Comparison of ENCODE assay signal across 7 cellular contexts in genomic region chr14:95157987-95158712, GRCh38. TPM values are rescaled to one million over a fixed set of nuclear protein-coding genes. Genes with fewer than 3 reads are reported as not detected.
DNase-seq lines count a peak whose midpoint lies in the region; ATAC-seq and TF ChIP-seq lines count a peak whose summit lies in the region.

No MANE protein-coding gene starts in this region.

- H3K4me3 ChIP-seq in NT2/D1 (ENCODE audit: insufficient read length, low read depth): peak overlapping the region; percentile 76
- H3K4me3 ChIP-seq in muscle layer of colon (ENCODE audit: low read depth in 1 of 2, low read length in 2 of 2): peak overlapping the region; percentile 84 to 92

- H3K36me3 ChIP-seq in NT2/D1 (ENCODE audit: insufficient read depth, insufficient read length, low read length) (peaks cover 4% of the 10 kb centered on the region), muscle layer of colon (ENCODE audit: insufficient read depth, low read length) (no peaks in the 10 kb centered on the region)

- peak; percentile 25; the same call in 1 of the 3 replicates for TF ChIP-seq CTCF in GM12872 (IDR thresholded peaks at IDR 0.05; ENCODE audit: insufficient read depth, low read depth, low read length)

- H3K9me3 ChIP-seq in NT2/D1 (ENCODE audit: insufficient read depth, low read length) (no peaks in the 10 kb centered on the region), muscle layer of colon (ENCODE audit: low read length) (no peaks in the 10 kb centered on the region)

- H3K4me1 ChIP-seq in NT2/D1 (ENCODE audit: insufficient read depth, insufficient read length) (no peaks in the 10 kb centered on the region), muscle layer of colon (ENCODE audit: insufficient read depth, low read length) (peaks cover 32% of the 10 kb centered on the region)

- H3K27me3 ChIP-seq in NT2/D1 (ENCODE audit: insufficient read depth, insufficient read length) (no peaks in the 10 kb centered on the region), muscle layer of colon (ENCODE audit: control insufficient read depth in 1 of 2, insufficient read depth in 2 of 2, low read length in 2 of 2) (no peaks in the 10 kb centered on the region)

- ATAC-seq in GM21723 (IDR thresholded peaks at IDR 0.05; ENCODE audit: unreplicated experiment): peak; percentile 27

- DNase-seq in NT2/D1 (ENCODE audit: low read depth, low spot score) (no peak), cerebellum (ENCODE audit: low spot score) (peak; percentile 32), HCEC 1CT (no peak), dermis blood vessel endothelial cell (no peak)

- H3K9ac ChIP-seq in NT2/D1 (ENCODE audit: insufficient read length, low read depth) (peak overlapping the region; percentile 92), muscle layer of colon (ENCODE audit: low read length) (peak overlapping the region; percentile 92)

- H3K27ac ChIP-seq in muscle layer of colon (ENCODE audit: low read depth, low read length): peak overlapping the region; percentile 87

RNA-seq across cellular contexts. Expression of gene DICER1, which starts 0.8 kb away (rescaled TPM):
- total RNA-seq in cerebellum (112 TPM), dermis blood vessel endothelial cell (34.3 and 38.3 TPM in 2 replicates)
